26 cellular contexts compared by ENCODE assay signal in genomic region chr2:107591541-107591940, GRCh38.
A peak's percentile ranks its signal among the peaks of the same experiment; 100 is the strongest.
DNase-seq lines count a peak whose midpoint lies in the region; ATAC-seq and TF ChIP-seq lines count a peak whose summit lies in the region.
"Had no signal": no experiment of that assay in that cellular context is flagged by ENCODE, and none has a peak within 500 bp of the region (broad histone marks: within the 10 kb centered on the region; RNA-seq: fewer than 3 reads in every experiment).

No MANE protein-coding gene starts in this region.

- no peaks in the 10 kb centered on the region for H3K9me3 ChIP-seq in SJSA1 (replicated peaks)
- H3K9me3 ChIP-seq in psoas muscle, result no peaks in the 10 kb centered on the region
- H3K9me3 ChIP-seq: adrenal gland, BE2C, mucosa of descending colon had no signal

- intact Hi-C loops in psoas muscle (cut with DNase I), result no loop called here

- ATAC-seq in psoas muscle, result no peak
- ATAC-seq: K562; mucosa of descending colon; stimulated activated naive CD8-positive, alpha-beta T cell treated with anti-CD3 and anti-CD28 coated beads, Interleukin-15, amount 100 ng/mL, for 72 hours had no signal

- DNase-seq in EH (ENCODE audit: low read depth) (peak; percentile 75), SJSA1 (ENCODE audit: low read depth in 1 of 2, low spot score in 2 of 2) (no peak), fibroblast of pulmonary artery (ENCODE audit: low read depth) (peak; percentile 31), renal cortical epithelial cell (ENCODE audit: low read depth) (peak; percentile 45), psoas muscle (no peak), NCI-H2107 (lab: John Stamatoyannopoulos, UW) (no peak)
- no peak for DNase-seq in activated CD8-positive, alpha-beta memory T cell treated with anti-CD3 and anti-CD28 coated beads, Interleukin-2, amount 50 U/mL, for 4 hours
- no peak for DNase-seq in stimulated activated CD4-positive, alpha-beta T cell treated with anti-CD3 and anti-CD28 coated beads, Interleukin-4, amount 100 ng/mL, for 24 hours
- DNase-seq: activated B cell treated with CpG ODN at 0.5 μM for 24 hours; activated CD4-positive, alpha-beta T cell treated with anti-CD3 and anti-CD28 coated beads, Interleukin-2, amount 50 U/mL, for 4 hours; activated effector memory CD4-positive, alpha-beta T cell treated with anti-CD3 and anti-CD28 coated beads, Interleukin-2, amount 50 U/mL, for 16 hours; adrenal gland; BE2C; caudate nucleus; dorsolateral prefrontal cortex; foreskin melanocyte; GF-D8; HCEC 1CT; mucosa of descending colon; NCI-H1694 treated with DMSO at 0.1 percent for 48 hours; NCI-H226; NCI-H774; stimulated activated CD4-positive, alpha-beta T cell treated with anti-CD3 and anti-CD28 coated beads, Interleukin-12 subunit alpha, Interleukin-12 subunit beta, amount 100 ng/mL, for 4 hours; stimulated activated naive CD8-positive, alpha-beta T cell treated with anti-CD3 and anti-CD28 coated beads, Interleukin-15, amount 100 ng/mL, for 72 hours; SW 1271 had no signal

- H3K36me3 ChIP-seq in SJSA1 (no peaks in the 10 kb centered on the region), psoas muscle (ENCODE audit: insufficient read depth in 1 of 2, low read depth in 1 of 2) (no peaks in the 10 kb centered on the region)
- H3K36me3 ChIP-seq: adrenal gland, BE2C had no signal

- WGBS in psoas muscle, 3 donors, result 57 to 68% (median 58%) methylated on average over 1 of the region's 1 CpG

- no peak for TF ChIP-seq CTCF in fibroblast of pulmonary artery (IDR thresholded peaks at IDR 0.05; ENCODE audit: low read length, missing control alignments)
- TF ChIP-seq CTCF in psoas muscle (IDR thresholded peaks at IDR 0.05), result no peak

- H3K27me3 ChIP-seq in SJSA1 (replicated peaks) (no peaks in the 10 kb centered on the region), psoas muscle (ENCODE audit: insufficient read depth in 3 of 3, low read length in 2 of 3) (no peaks in the 10 kb centered on the region)
- H3K27me3 ChIP-seq: adrenal gland, BE2C, dorsolateral prefrontal cortex had no signal

- H3K4me3 ChIP-seq in SJSA1, result no peak overlapping the region
- no peak overlapping the region for H3K4me3 ChIP-seq in fibroblast of pulmonary artery (replicated peaks; ENCODE audit: low read depth, low read length)
- no peak overlapping the region for H3K4me3 ChIP-seq in psoas muscle
- H3K4me3 ChIP-seq: adrenal gland, dorsolateral prefrontal cortex, K562, mucosa of descending colon had no signal

- H3K4me1 ChIP-seq in SJSA1 (replicated peaks), result peaks cover 36% of the 10 kb centered on the region
- H3K4me1 ChIP-seq in psoas muscle, result no peaks in the 10 kb centered on the region
- H3K4me1 ChIP-seq: adrenal gland, BE2C had no signal

- H3K27ac ChIP-seq in SJSA1 (peak overlapping the region; percentile 30; the same call in 1 of the 2 replicates), psoas muscle (no peak overlapping the region)
- H3K27ac ChIP-seq: adrenal gland, dorsolateral prefrontal cortex had no signal

Comparison
In these comparisons a context has a peak if more than half of its experiments do, and no peak if none do; other contexts are left out.
1. DNase-seq: peak in EH (single experiment), fibroblast of pulmonary artery (single experiment) and renal cortical epithelial cell (single experiment); none in SJSA1 (0 of 2), psoas muscle (0 of 2), activated CD8-positive, alpha-beta memory T cell treated with anti-CD3 and anti-CD28 coated beads, Interleukin-2, amount 50 U/mL, for 4 hours (single experiment), stimulated activated CD4-positive, alpha-beta T cell treated with anti-CD3 and anti-CD28 coated beads, Interleukin-4, amount 100 ng/mL, for 24 hours (single experiment) and NCI-H2107 (single experiment).